In the genomic region with DNA sequence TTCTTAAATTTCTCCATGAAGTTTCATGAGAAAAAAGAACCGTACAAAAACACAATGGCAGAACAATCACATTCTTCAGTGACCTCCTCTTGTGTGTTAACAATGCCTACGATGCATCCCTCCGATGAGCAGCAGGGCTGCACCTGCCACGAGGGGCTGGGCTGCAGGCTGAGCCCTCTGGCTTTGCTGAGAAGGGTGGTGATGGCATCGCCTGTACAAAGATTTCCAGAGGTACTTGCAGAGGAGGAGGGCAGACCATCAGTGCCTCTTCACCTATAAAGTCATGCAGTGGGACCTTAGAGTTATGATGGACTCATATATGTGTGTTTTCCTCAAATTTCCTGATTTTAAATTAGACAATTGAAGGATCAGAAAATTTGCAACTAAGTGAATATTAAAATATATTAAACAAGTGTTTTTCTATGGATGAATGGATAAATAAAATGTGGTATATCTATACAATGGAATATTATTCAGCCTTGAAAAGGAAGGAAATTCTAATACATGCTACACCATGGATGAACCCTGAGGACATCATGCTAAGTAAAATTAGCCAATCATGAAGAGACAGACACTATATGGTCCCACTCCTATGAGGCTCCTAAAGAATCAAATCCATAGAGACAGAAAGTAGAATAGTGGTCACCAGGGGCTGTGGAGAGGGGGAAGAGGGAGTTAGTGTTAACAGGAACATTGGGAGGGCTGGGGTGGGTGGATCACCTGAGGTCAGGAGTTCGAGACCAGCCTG, we compare ENCODE assay signal across 23 cellular contexts.
DNase-seq lines count a peak whose midpoint lies in the region; ATAC-seq, FAIRE-seq and TF ChIP-seq lines count a peak whose summit lies in the region.
"Had no signal": no experiment of that assay in that cellular context is flagged by ENCODE, and none has a peak within 500 bp of the region (broad histone marks: within the 10 kb centered on the region; RNA-seq: fewer than 3 reads in every experiment).

No MANE protein-coding gene starts in this region.

- H4K20me1 ChIP-seq in SK-N-SH (ENCODE audit: insufficient read depth) (no peaks in the 10 kb centered on the region), GM23338 (replicated peaks; ENCODE audit: insufficient read depth) (peaks cover 13% of the 10 kb centered on the region; the same call in 1 of the 2 replicates)
- H4K20me1 ChIP-seq: BLaER1 treated with 17β-estradiol and CSF1 and Interleukin-3, amounts not matched to agents 10 nM and 100 nM had no signal

- no peaks in the 10 kb centered on the region; the same call in 1 of the 2 replicates for H3K9me2 ChIP-seq in SK-N-SH
- no peaks in the 10 kb centered on the region for H3K9me2 ChIP-seq in GM23338 (ENCODE audit: insufficient read depth)

- ATAC-seq in SK-N-SH treated with all-trans-retinoic acid at 6 μM for 48 hours (no peak), GM23338 (peak; percentile 7), WTC11 (no peak)
- ATAC-seq: GM12878 had no signal

- H3K9me3 ChIP-seq in SK-N-SH = peaks cover 5% of the 10 kb centered on the region; the same call in 1 of the 2 replicates
- H3K9me3 ChIP-seq in endodermal cell (ENCODE audit: control insufficient read depth, low read length) = peaks cover 13% of the 10 kb centered on the region
- no peaks in the 10 kb centered on the region for H3K9me3 ChIP-seq in small intestine (ENCODE audit: control insufficient read depth, low read depth)
- H3K9me3 ChIP-seq: BE2C, HAP-1 had no signal

- DNase-seq in SK-N-SH (no peak), GM23338 (ENCODE audit: low spot score) (peak; percentile 50), WTC11 (ENCODE audit: low spot score) (no peak), endodermal cell (peak; percentile 53), small intestine (no peak), SKM-1 (lab: John Stamatoyannopoulos, UW; ENCODE audit: unreplicated experiment) (no peak), SIG-M5 treated with dmso at 0.1 percent for 504 hours (lab: John Stamatoyannopoulos, UW; ENCODE audit: unreplicated experiment) (no peak)
- DNase-seq: ACHN; AML-193; BE2C; CD4-positive, alpha-beta T cell; CD8-positive, alpha-beta memory T cell; DMS 273 treated with DMSO at 0.1 percent for 48 hours; DMS79; EL; GDM1 had no signal

- H3K9ac ChIP-seq in SK-N-SH = no peak overlapping the region
- H3K9ac ChIP-seq in endodermal cell (ENCODE audit: extremely low read depth, low read length, poor library complexity, severe bottlenecking) = no peak overlapping the region
- H3K9ac ChIP-seq: BLaER1 treated with 17β-estradiol and CSF1 and Interleukin-3, amounts not matched to agents 10 nM and 100 nM had no signal

- peaks cover 20% of the 10 kb centered on the region for H3F3A ChIP-seq in SK-N-SH (replicated peaks; ENCODE audit: insufficient read depth)
- H3F3A ChIP-seq in GM23338 (replicated peaks; ENCODE audit: low read depth) = peaks cover 28% of the 10 kb centered on the region

- no peak for TF ChIP-seq EP300 in SK-N-SH (IDR thresholded peaks at IDR 0.05; ENCODE audit: borderline replicate concordance in 1 of 2, low read depth in 1 of 2, low read length in 1 of 2)

- H3K4me1 ChIP-seq in SK-N-SH (ENCODE audit: control insufficient read depth in 1 of 2, insufficient read depth in 2 of 2, low read depth in 1 of 2, low read length in 1 of 2) = peaks cover 7 to 10% of the 10 kb centered on the region in 2 experiments
- peaks cover 30% of the 10 kb centered on the region for H3K4me1 ChIP-seq in GM23338 (ENCODE audit: insufficient read depth)
- H3K4me1 ChIP-seq in endodermal cell (ENCODE audit: control insufficient read depth, insufficient read depth, low read length) = peaks cover 5% of the 10 kb centered on the region
- no peaks in the 10 kb centered on the region for H3K4me1 ChIP-seq in small intestine (ENCODE audit: control insufficient read depth in 2 of 2, insufficient read depth in 1 of 2, low read depth in 1 of 2, low read length in 1 of 2)
- H3K4me1 ChIP-seq: BE2C, HAP-1 had no signal

- no peaks in the 10 kb centered on the region for H3K79me2 ChIP-seq in SK-N-SH (ENCODE audit: insufficient read depth)
- H3K79me2 ChIP-seq in GM23338 (replicated peaks; ENCODE audit: insufficient read depth) = peaks cover 16% of the 10 kb centered on the region; the same call in 1 of the 2 replicates

- H3K9me3 Mint-ChIP-seq in GM23338 = peaks cover 41% of the 10 kb centered on the region
- peaks cover 28% of the 10 kb centered on the region for H3K9me3 Mint-ChIP-seq in WTC11
- peaks cover 16% of the 10 kb centered on the region for H3K9me3 Mint-ChIP-seq in endodermal cell
- H3K9me3 Mint-ChIP-seq: CD4-positive, alpha-beta T cell had no signal

- no peak for TF ChIP-seq RAD21 in SK-N-SH (IDR thresholded peaks at IDR 0.05; ENCODE audit: low read length)

- peak overlapping the region; percentile 14; the same call in 1 of the 2 replicates for H3K27ac Mint-ChIP-seq in GM23338
- no peak overlapping the region for H3K27ac Mint-ChIP-seq in WTC11
- no peak overlapping the region for H3K27ac Mint-ChIP-seq in endodermal cell
- H3K27ac Mint-ChIP-seq: CD14-positive monocyte; CD4-positive, alpha-beta T cell; CD8-positive, alpha-beta memory T cell had no signal

- no peak overlapping the region for H3K4me3 Mint-ChIP-seq in GM23338
- no peak overlapping the region for H3K4me3 Mint-ChIP-seq in WTC11
- no peak overlapping the region for H3K4me3 Mint-ChIP-seq in endodermal cell
- H3K4me3 Mint-ChIP-seq: CD14-positive monocyte; CD4-positive, alpha-beta T cell; CD8-positive, alpha-beta memory T cell had no signal

- POLR2A ChIA-PET in SK-N-SH (lab: Yijun Ruan, JAX) = no interaction called here
- POLR2A ChIA-PET in WTC11 (lab: Charles Lee) = no interaction called here

- H3K4me3 ChIP-seq in SK-N-SH (ENCODE audit: low read depth in 2 of 2, low read length in 1 of 2) (no peak overlapping the region), GM23338 (no peak overlapping the region), endodermal cell (ENCODE audit: low read length) (no peak overlapping the region), small intestine (ENCODE audit: low read depth in 1 of 2, low read length in 2 of 2) (no peak overlapping the region)
- H3K4me3 ChIP-seq: BLaER1 treated with 17β-estradiol and CSF1 and Interleukin-3, amounts not matched to agents 10 nM and 100 nM; GM12878; HAP-1 had no signal

- H3K27me3 Mint-ChIP-seq in GM23338 (ENCODE audit: insufficient read depth, low read depth, poor library complexity) = peaks cover 25% of the 10 kb centered on the region
- no peaks in the 10 kb centered on the region for H3K27me3 Mint-ChIP-seq in WTC11 (ENCODE audit: low read depth)
- H3K27me3 Mint-ChIP-seq in endodermal cell (ENCODE audit: insufficient read depth) = no peaks in the 10 kb centered on the region
- H3K27me3 Mint-ChIP-seq: CD4-positive, alpha-beta T cell had no signal

- H3K27me3 ChIP-seq in SK-N-SH (ENCODE audit: insufficient read depth) = no peaks in the 10 kb centered on the region
- no peaks in the 10 kb centered on the region for H3K27me3 ChIP-seq in GM23338 (ENCODE audit: insufficient read depth)
- no peaks in the 10 kb centered on the region for H3K27me3 ChIP-seq in endodermal cell (ENCODE audit: control insufficient read depth, insufficient read depth, low read length, poor library complexity, severe bottlenecking)
- no peaks in the 10 kb centered on the region for H3K27me3 ChIP-seq in small intestine (ENCODE audit: control insufficient read depth in 2 of 2, insufficient read depth in 2 of 2, low read length in 2 of 2)
- H3K27me3 ChIP-seq: BE2C; BLaER1 treated with 17β-estradiol and CSF1 and Interleukin-3, amounts not matched to agents 10 nM and 100 nM had no signal

- peaks cover 49% of the 10 kb centered on the region for H3K4me1 Mint-ChIP-seq in GM23338
- H3K4me1 Mint-ChIP-seq in WTC11 = peaks cover 59% of the 10 kb centered on the region
- peaks cover 13% of the 10 kb centered on the region for H3K4me1 Mint-ChIP-seq in endodermal cell
- H3K4me1 Mint-ChIP-seq: CD14-positive monocyte; CD8-positive, alpha-beta memory T cell had no signal

- no peaks in the 10 kb centered on the region for H3K36me3 ChIP-seq in SK-N-SH (replicated peaks in 1 of 2; ENCODE audit: control insufficient read depth in 1 of 2, insufficient read depth in 2 of 2, low read length in 1 of 2)
- peaks cover 5% of the 10 kb centered on the region; the same call in 1 of the 2 replicates for H3K36me3 ChIP-seq in GM23338 (ENCODE audit: insufficient read depth)
- no peaks in the 10 kb centered on the region for H3K36me3 ChIP-seq in endodermal cell (ENCODE audit: control insufficient read depth, insufficient read depth, low read length)
- H3K36me3 ChIP-seq in small intestine (ENCODE audit: control insufficient read depth in 2 of 2, insufficient read depth in 2 of 2, low read length in 2 of 2) = no peaks in the 10 kb centered on the region
- H3K36me3 ChIP-seq: BE2C; BLaER1 treated with 17β-estradiol and CSF1 and Interleukin-3, amounts not matched to agents 10 nM and 100 nM; HAP-1 had no signal

- CTCF ChIA-PET in SK-N-SH (lab: Yijun Ruan, JAX) (interaction anchor here (1.2 kb wide), 1 partner anchor 9 kb away, joined by 3 read pairs; no protein-coding TSS in a partner anchor), WTC11 (lab: Charles Lee) (interaction anchor here (1.6 kb wide), 1 partner anchor 93 kb away, joined by 3 read pairs; no protein-coding TSS in a partner anchor)

- H3K4me2 ChIP-seq in SK-N-SH (no peak overlapping the region), GM23338 (no peak overlapping the region)
- H3K4me2 ChIP-seq: BLaER1 treated with 17β-estradiol and CSF1 and Interleukin-3, amounts not matched to agents 10 nM and 100 nM had no signal

- no peak for FAIRE-seq in small intestine (lab: Jason Lieb, UNC)
- FAIRE-seq: A204.1, GM12878 had no signal

- H3K27ac ChIP-seq in SK-N-SH (ENCODE audit: low read depth in 2 of 2, low read length in 1 of 2) = no peak overlapping the region
- H3K27ac ChIP-seq in GM23338 (ENCODE audit: low read depth) = peak overlapping the region; percentile 70; the same call in 1 of the 2 replicates
- H3K27ac ChIP-seq in endodermal cell (ENCODE audit: low read depth, low read length) = no peak overlapping the region
- no peak overlapping the region for H3K27ac ChIP-seq in small intestine (ENCODE audit: low read depth in 1 of 2, low read length in 1 of 2)
- H3K27ac ChIP-seq: 22Rv1; BLaER1 treated with 17β-estradiol and CSF1 and Interleukin-3, amounts not matched to agents 10 nM and 100 nM had no signal

- H2AFZ ChIP-seq in SK-N-SH (ENCODE audit: low read depth) (no peak overlapping the region), GM23338 (no peak overlapping the region)

- H3K36me3 Mint-ChIP-seq in GM23338 (ENCODE audit: low read depth) (peaks cover 59% of the 10 kb centered on the region), WTC11 (peaks cover 52% of the 10 kb centered on the region), endodermal cell (ENCODE audit: low read depth) (peaks cover 9% of the 10 kb centered on the region)
- H3K36me3 Mint-ChIP-seq: CD14-positive monocyte had no signal

- 76% methylated on average over 6 of the region's 6 CpGs for WGBS in SK-N-SH (ENCODE audit: low lambda C conversion rate)
- WGBS in endodermal cell (ENCODE audit: insufficient coverage in 1 of 2, insufficient read length in 1 of 2), 2 experiments = 67 to 70% methylated on average over 1 to 6 of the region's 6 CpGs
- WGBS in small intestine, 3 donors = 64 to 79% (median 73%) methylated on average over 6 of the region's 6 CpGs

- TF ChIP-seq CTCF in SK-N-SH (IDR thresholded peaks at IDR 0.05) = no peak
- TF ChIP-seq CTCF in GM23338 (conservative IDR thresholded peaks at IDR 0.05; ENCODE audit: low read depth in 2 of 2) = no peak
- TF ChIP-seq CTCF in WTC11 (IDR thresholded peaks at IDR 0.05) = no peak
- TF ChIP-seq CTCF in endodermal cell (conservative IDR thresholded peaks at IDR 0.05) = no peak

Comparison
In these comparisons a context has a peak if more than half of its experiments do, and no peak if none do; other contexts are left out.
1. DNase-seq: peak in GM23338 (single experiment) and endodermal cell (single experiment); none in SK-N-SH (single experiment), WTC11 (single experiment), small intestine (single experiment), SKM-1 (single experiment) and SIG-M5 treated with dmso at 0.1 percent for 504 hours (single experiment).